8 cellular contexts compared by ENCODE assay signal in genomic region chr21:27564684-27565280, GRCh38.
A peak's percentile ranks its signal among the peaks of the same experiment; 100 is the strongest.
DNase-seq lines count a peak whose midpoint lies in the region; ATAC-seq, FAIRE-seq and TF ChIP-seq lines count a peak whose summit lies in the region.

No MANE protein-coding gene starts in this region.

- H3K4me3 ChIP-seq in A549 (no peak overlapping the region), OCI-LY3 (ENCODE audit: low read length) (no peak overlapping the region)

- POLR2A ChIA-PET in A549 (lab: Yijun Ruan, JAX): no interaction called here

- DNase-seq in A549 (ENCODE audit: low read depth in 1 of 2, low spot score in 1 of 2) (peak in 1 of 2 experiments; percentile 16), mucosa of gallbladder (ENCODE audit: low spot score) (peak; percentile 23)
- no peak for DNase-seq in activated CD4-positive, alpha-beta T cell treated with anti-CD3 and anti-CD28 coated beads, Interleukin-2, amount 50 U/mL, for 48 hours

- H3K27ac ChIP-seq in A549: no peak overlapping the region
- no peak overlapping the region for H3K27ac ChIP-seq in OCI-LY3 (ENCODE audit: low read length)

- H3K79me2 ChIP-seq in OCI-LY3 (ENCODE audit: low read length): no peaks in the 10 kb centered on the region

- H4K20me1 ChIP-seq in OCI-LY3 (ENCODE audit: insufficient read depth, low read length): no peaks in the 10 kb centered on the region

- 7% methylated on average over 1 of the region's 1 CpG for WGBS in A549 (ENCODE audit: missing lambda C conversion rate)

- H3K36me3 ChIP-seq in OCI-LY3 (replicated peaks; ENCODE audit: low read depth, low read length): no peaks in the 10 kb centered on the region

- FAIRE-seq in A549 (lab: Jason Lieb, UNC): no peak
- FAIRE-seq in endometrium (lab: Jason Lieb, UNC): peak; percentile 80

- TF ChIP-seq EP300 in A549 (IDR thresholded peaks at IDR 0.05): no peak

- H3K4me2 ChIP-seq in A549: no peak overlapping the region
- no peak overlapping the region for H3K4me2 ChIP-seq in OCI-LY3 (ENCODE audit: low read length)

- CTCF ChIA-PET in A549 (lab: Yijun Ruan, JAX): interaction anchor here (1.1 kb wide), 1 partner anchor 719 kb away, joined by 3 read pairs; the partner anchor contains the start of gene ADAMTS1

- no peak for TF ChIP-seq POLR2A in A549 (IDR thresholded peaks at IDR 0.05; ENCODE audit: low read length)

- ATAC-seq in A549: no peak
- peak; percentile 45 for ATAC-seq in GM18867 (IDR thresholded peaks at IDR 0.05; ENCODE audit: unreplicated experiment)
- no peak for ATAC-seq in HG03175 (IDR thresholded peaks at IDR 0.05; ENCODE audit: unreplicated experiment)
- ATAC-seq in GM19324 (IDR thresholded peaks at IDR 0.05; ENCODE audit: low FRiP score, unreplicated experiment): no peak

- H3K4me1 ChIP-seq in A549 (no peaks in the 10 kb centered on the region), OCI-LY3 (ENCODE audit: low read length) (no peaks in the 10 kb centered on the region)

- H3K9ac ChIP-seq in OCI-LY3 (ENCODE audit: low read length): no peak overlapping the region

- 0 out of 3 replicates have a peak, but pooled peaks have one; percentile 6 for TF ChIP-seq CTCF in A549 (IDR thresholded peaks at IDR 0.05)
- peak; percentile 68 for TF ChIP-seq CTCF in OCI-LY3 (IDR thresholded peaks at IDR 0.05; ENCODE audit: low read depth, low read length)

- peak in 1 of 2 experiments; percentile 17; a peak in 1 of 5 replicates for TF ChIP-seq RAD21 in A549 (conservative IDR thresholded peaks at IDR 0.05 in 1 of 2, IDR thresholded peaks at IDR 0.05 in 1 of 2)

- H2AFZ ChIP-seq in OCI-LY3 (ENCODE audit: low read depth, low read length): no peak overlapping the region

- no peaks in the 10 kb centered on the region for H3K9me3 ChIP-seq in A549
- no peaks in the 10 kb centered on the region for H3K9me3 ChIP-seq in OCI-LY3 (ENCODE audit: insufficient read depth, low read length)

- H3K27me3 ChIP-seq in OCI-LY3 (ENCODE audit: low read depth, low read length): no peaks in the 10 kb centered on the region

TF ChIP-seq in A549, 52 proteins besides CTCF, POLR2A, EP300 and RAD21:
- TF ChIP-seq NPAS2 (CRISPR knock-in tag; IDR thresholded peaks at IDR 0.05; ENCODE audit: borderline replicate concordance) (no peak), KDM5A (IDR thresholded peaks at IDR 0.05) (no peak), EHMT2 (IDR thresholded peaks at IDR 0.05; ENCODE audit: low read depth) (no peak), SMC3 (IDR thresholded peaks at IDR 0.05) (no peak)
